In genomic region chr11:609355-609811, GRCh38 we compare ENCODE assay signal across 30 cellular contexts. TPM values are rescaled to one million over a fixed set of nuclear protein-coding genes. Genes with fewer than 3 reads are reported as not detected.
"Had no signal": no experiment of that assay in that cellular context is flagged by ENCODE, and none has a peak within 500 bp of the region (broad histone marks: within the 10 kb centered on the region; RNA-seq: fewer than 3 reads in every experiment).

No MANE protein-coding gene starts in this region.

- H3K36me3 Mint-ChIP-seq: activated naive CD8-positive, alpha-beta T cell had no signal

- H3K27me3 Mint-ChIP-seq: activated naive CD8-positive, alpha-beta T cell; central memory CD8-positive, alpha-beta T cell; effector memory CD8-positive, alpha-beta T cell; stimulated activated naive CD8-positive, alpha-beta T cell treated with anti-CD3 and anti-CD28 coated beads, Interleukin-15, amount 100 ng/mL, for 72 hours had no signal

- DNase-seq: activated CD4-positive, alpha-beta T cell treated with anti-CD3 and anti-CD28 coated beads, Interleukin-2, amount 50 U/mL, for 48 hours; activated CD8-positive, alpha-beta memory T cell treated with anti-CD3 and anti-CD28 coated beads, Interleukin-2, amount 50 U/mL, for 48 hours; activated naive CD4-positive, alpha-beta T cell; activated T-cell treated with anti-CD3 and anti-CD28 coated beads, Interleukin-2, amount 50 U/mL, for 4 hours; adrenal gland; colonic mucosa; dorsolateral prefrontal cortex; effector memory CD8-positive, alpha-beta T cell; gastrocnemius medialis; head of caudate nucleus; hypothalamus; stimulated activated CD4-positive, alpha-beta T cell treated with anti-CD3 and anti-CD28 coated beads, Interleukin-1b, Interleukin-23, amount 100 ng/mL, for 48 hours; stimulated activated naive CD8-positive, alpha-beta T cell treated with anti-CD3 and anti-CD28 coated beads, Interleukin-15, amount 100 ng/mL, for 72 hours; T-helper 1 cell; T1000; tibial artery had no signal

- H3K4me3 Mint-ChIP-seq: activated naive CD8-positive, alpha-beta T cell; activated T-cell treated with anti-CD3 and anti-CD28 coated beads, Interleukin-2, amount 50 U/mL, for 4 hours; central memory CD8-positive, alpha-beta T cell; effector memory CD8-positive, alpha-beta T cell; neural crest cell; stimulated activated naive CD8-positive, alpha-beta T cell treated with anti-CD3 and anti-CD28 coated beads, Interleukin-15, amount 100 ng/mL, for 72 hours; WTC11 had no signal

- H3K9me3 ChIP-seq: adrenal gland, ascending aorta, colonic mucosa, esophagus muscularis mucosa, gastrocnemius medialis, prostate gland, tibial artery had no signal

- ATAC-seq: activated T-cell treated with anti-CD3 and anti-CD28 coated beads, Interleukin-2, amount 50 U/mL, for 4 hours; effector memory CD8-positive, alpha-beta T cell; gastrocnemius medialis; stimulated activated naive CD8-positive, alpha-beta T cell treated with anti-CD3 and anti-CD28 coated beads, Interleukin-15, amount 100 ng/mL, for 72 hours; WTC11 had no signal

- H3K9me3 Mint-ChIP-seq: activated T-cell treated with anti-CD3 and anti-CD28 coated beads, Interleukin-2, amount 50 U/mL, for 4 hours; activated T-helper 2 cell treated with anti-CD3 and anti-CD28 coated beads, Interferon-gamma antibody, Interleukin-2, Interleukin-4, amounts not matched to agents 10 μg/mL and 5 μg/mL and 100 μg/mL, durations not matched to agents 14 hours and 24 hours and 36 hours; central memory CD8-positive, alpha-beta T cell; effector memory CD8-positive, alpha-beta T cell; neural crest cell; stimulated activated naive CD8-positive, alpha-beta T cell treated with anti-CD3 and anti-CD28 coated beads, Interleukin-15, amount 100 ng/mL, for 72 hours; WTC11 had no signal

- H3K4me3 ChIP-seq: adrenal gland, ascending aorta, colonic mucosa, dorsolateral prefrontal cortex, esophagus muscularis mucosa, gastrocnemius medialis, prostate gland, tibial artery had no signal

- H3K27ac ChIP-seq: ascending aorta, colonic mucosa, dorsolateral prefrontal cortex, prostate gland, tibial artery had no signal

- H3K27ac Mint-ChIP-seq: activated naive CD8-positive, alpha-beta T cell; activated T-helper 2 cell treated with anti-CD3 and anti-CD28 coated beads, Interferon-gamma antibody, Interleukin-2, Interleukin-4, amounts not matched to agents 10 μg/mL and 5 μg/mL and 100 μg/mL, durations not matched to agents 14 hours and 24 hours and 36 hours; WTC11 had no signal

- H3K27me3 ChIP-seq: adrenal gland, ascending aorta, colonic mucosa, dorsolateral prefrontal cortex, esophagus muscularis mucosa, gastrocnemius medialis, tibial artery had no signal

RNA-seq across cellular contexts. Expression of gene CDHR5, which starts 15.4 kb away (rescaled TPM):
- total RNA-seq: activated CD8-positive, alpha-beta memory T cell treated with anti-CD3 and anti-CD28 coated beads for 36 hours; activated T-cell treated with anti-CD3 and anti-CD28 coated beads, Interleukin-2, amount 50 U/mL, for 4 hours; activated T-helper 2 cell treated with anti-CD3 and anti-CD28 coated beads, Interferon-gamma antibody, Interleukin-2, Interleukin-4, amounts not matched to agents 10 μg/mL and 5 μg/mL and 100 μg/mL, durations not matched to agents 14 hours and 24 hours and 36 hours; dorsolateral prefrontal cortex; endothelial cell of umbilical vein; myocyte; neural crest cell; osteocyte had no signal

RNA-seq across cellular contexts. Expression of gene SCT, which starts 17.6 kb away (rescaled TPM):
- total RNA-seq: activated CD8-positive, alpha-beta memory T cell treated with anti-CD3 and anti-CD28 coated beads for 36 hours; activated T-cell treated with anti-CD3 and anti-CD28 coated beads, Interleukin-2, amount 50 U/mL, for 4 hours; activated T-helper 2 cell treated with anti-CD3 and anti-CD28 coated beads, Interferon-gamma antibody, Interleukin-2, Interleukin-4, amounts not matched to agents 10 μg/mL and 5 μg/mL and 100 μg/mL, durations not matched to agents 14 hours and 24 hours and 36 hours; adrenal gland; ascending aorta; endothelial cell of umbilical vein; esophagus muscularis mucosa; gastrocnemius medialis; liver; myocyte; neural crest cell; osteocyte; prostate gland had no signal

RNA-seq across cellular contexts. Expression of gene DRD4, which starts 27.7 kb away (rescaled TPM):
- total RNA-seq: ascending aorta, gastrocnemius medialis, liver, myocyte, skeletal muscle tissue had no signal
